Comparison of ENCODE assay signal across 8 cellular contexts in genomic region chr12:13278249-13278787, GRCh38.
DNase-seq lines count a peak whose midpoint lies in the region; ATAC-seq, FAIRE-seq and TF ChIP-seq lines count a peak whose summit lies in the region.

No MANE protein-coding gene starts in this region.

- H3K4me1 ChIP-seq in HepG2 (ENCODE audit: insufficient read depth, low read length) = no peaks in the 10 kb centered on the region

- no peak for FAIRE-seq in HepG2 (lab: Jason Lieb, UNC)

- peak; percentile 88 for DNase-seq in ELF-1 (ENCODE audit: low read depth, low spot score)
- peak; percentile 81 for DNase-seq in HCEC 1CT
- DNase-seq in NCI-H1930 (lab: John Stamatoyannopoulos, UW) = peak; percentile 59 to 71
- DNase-seq in activated CD4-positive, alpha-beta T cell treated with anti-CD3 and anti-CD28 coated beads for 4 hours = peak; percentile 49 to 50
- peak; percentile 26 for DNase-seq in HepG2 (ENCODE audit: low spot score)
- DNase-seq in stimulated activated CD4-positive, alpha-beta T cell treated with anti-CD3 and anti-CD28 coated beads, Interleukin-4, amount 100 ng/mL, for 24 hours = peak; percentile 60

- H3K4me3 ChIP-seq in HepG2 (replicated peaks in 1 of 3; ENCODE audit: insufficient read depth in 1 of 3, low read depth in 2 of 3, low read length in 3 of 3) = peak overlapping the region in 1 of 3 experiments; percentile 34; a peak in 1 of 6 replicates

- in situ Hi-C loops in HepG2 (cut with HindIII; ENCODE audit: extremely low pct_ligation_motif_present, low pct_unique_long_range_greater_than_20kb) = loop anchor here (10.0 kb wide), 2 partner anchors 256 to 886 kb away; no protein-coding TSS in a partner anchor

- under 1% methylated on average over 17 of the region's 32 CpGs for WGBS in HepG2 (ENCODE audit: low lambda C conversion rate)

- H3K27ac ChIP-seq in cingulate gyrus (ENCODE audit: low read depth, low read length) (peak overlapping the region; percentile 26), HepG2 (ENCODE audit: extremely low read length, insufficient read depth, low read length) (no peak overlapping the region)

- no peaks in the 10 kb centered on the region for H4K20me1 ChIP-seq in HepG2 (ENCODE audit: insufficient read depth, low read length)

- no peaks in the 10 kb centered on the region for H3K9me3 ChIP-seq in HepG2 (ENCODE audit: low read length)

- no peak for TF ChIP-seq POLR2A in HepG2 (IDR thresholded peaks at IDR 0.05; ENCODE audit: insufficient read depth in 1 of 2, low read depth in 2 of 2, low read length in 2 of 2)

- intact Hi-C loops in HepG2 (cut with micrococcal nuclease; ENCODE audit: unreplicated experiment) = loop anchor here (1.0 to 5.0 kb wide), 3 partner anchors 383 to 889 kb away; no protein-coding TSS in a partner anchor

- no peaks in the 10 kb centered on the region for H3K36me3 ChIP-seq in HepG2 (replicated peaks in 1 of 2; ENCODE audit: control insufficient read depth in 1 of 2, insufficient read depth in 2 of 2, low read length in 2 of 2)

- H3K27me3 ChIP-seq in HepG2 (ENCODE audit: control insufficient read depth in 1 of 2, insufficient read depth in 2 of 2, low read length in 2 of 2) = peaks cover 7 to 44% of the 10 kb centered on the region in 2 experiments; a peak in 3 of 5 replicates

- BruUV-seq in HepG2 (replicated peaks; lab: Mats Ljungman, UMichigan) = no TSS peak

- TF ChIP-seq RAD21 in HepG2 (CRISPR knock-in tag; IDR thresholded peaks at IDR 0.05) = peak; percentile 43; the same call in 1 of the 2 replicates

- POLR2A ChIA-PET in HepG2 (lab: Yijun Ruan, JAX) = no interaction called here

- H3K9ac ChIP-seq in HepG2 (ENCODE audit: insufficient read depth, low read depth, low read length) = no peak overlapping the region

- H3K4me2 ChIP-seq in HepG2 (ENCODE audit: low read depth, low read length) = peak overlapping the region; percentile 50

- TF ChIP-seq CTCF in HepG2 (CRISPR knock-in tag; IDR thresholded peaks at IDR 0.05) = peak; percentile 88

- H3K79me2 ChIP-seq in HepG2 (ENCODE audit: insufficient read depth, low read length) = no peaks in the 10 kb centered on the region

- H2AFZ ChIP-seq in HepG2 (ENCODE audit: low read length) = no peak overlapping the region

- CTCF ChIA-PET in HepG2 (lab: Yijun Ruan, JAX; ENCODE audit: low intra/inter-chr PET ratio, low total read pairs) = interaction anchor here (0.7 to 1.4 kb wide), 2 partner anchors 664 to 889 kb away, joined by 3 to 4 read pairs; no protein-coding TSS in a partner anchor

- ATAC-seq in HepG2 = peak; percentile 99
- ATAC-seq in HG03045 (IDR thresholded peaks at IDR 0.05; ENCODE audit: unreplicated experiment) = no peak

- no peak for TF ChIP-seq EP300 in HepG2 (IDR thresholded peaks at IDR 0.05; ENCODE audit: low read depth in 2 of 2, low read length in 2 of 2)
- no peak for TF ChIP-seq EP300 in HepG2 (CRISPR knock-in tag; IDR thresholded peaks at IDR 0.05; ENCODE audit: borderline replicate concordance)

TF ChIP-seq in HepG2, 621 proteins besides CTCF, POLR2A, EP300 and RAD21 (continues in another document):
- TF ChIP-seq SMAD3 (CRISPR knock-in tag; IDR thresholded peaks at IDR 0.05) (no peak), CCAR2 (optimal IDR thresholded peaks at IDR 0.05; ENCODE audit: low read depth, low read length) (no peak), HIVEP1 (CRISPR knock-in tag; IDR thresholded peaks at IDR 0.05) (0 out of 2 replicates have a peak, but pooled peaks have one; percentile 50), MEF2D (CRISPR knock-in tag; IDR thresholded peaks at IDR 0.05) (no peak), PBX3 (CRISPR knock-in tag; IDR thresholded peaks at IDR 0.05; ENCODE audit: borderline replicate concordance) (no peak), KIAA2018 (CRISPR knock-in tag; IDR thresholded peaks at IDR 0.05; ENCODE audit: borderline replicate concordance) (no peak), ZFP36L1 (CRISPR knock-in tag; IDR thresholded peaks at IDR 0.05) (no peak), ISL2 (CRISPR knock-in tag; IDR thresholded peaks at IDR 0.05) (no peak), THRA (CRISPR knock-in tag; IDR thresholded peaks at IDR 0.05; ENCODE audit: borderline replicate concordance) (no peak), ZSCAN20 (CRISPR knock-in tag; IDR thresholded peaks at IDR 0.05; ENCODE audit: borderline replicate concordance) (no peak), ZNF136 (CRISPR knock-in tag; IDR thresholded peaks at IDR 0.05; ENCODE audit: low read depth) (no peak), NFYB (CRISPR knock-in tag; IDR thresholded peaks at IDR 0.05) (no peak), TFAP4 (IDR thresholded peaks at IDR 0.05; ENCODE audit: borderline replicate concordance, low read depth) (peak; percentile 49; the same call in 1 of the 2 replicates), SMYD3 (CRISPR knock-in tag; IDR thresholded peaks at IDR 0.05) (no peak)

Comparison
In these comparisons a context has a peak if more than half of its experiments do, and no peak if none do; other contexts are left out.
1. DNase-seq: peak in every context shown above with its lines; median percentile 88 in ELF-1; 81 in HCEC 1CT; 65 in NCI-H1930; 60 in stimulated activated CD4-positive, alpha-beta T cell treated with anti-CD3 and anti-CD28 coated beads, Interleukin-4, amount 100 ng/mL, for 24 hours; 50 in activated CD4-positive, alpha-beta T cell treated with anti-CD3 and anti-CD28 coated beads for 4 hours; 26 in HepG2.